Comparison of ENCODE assay signal across 9 cellular contexts in the genomic region with DNA sequence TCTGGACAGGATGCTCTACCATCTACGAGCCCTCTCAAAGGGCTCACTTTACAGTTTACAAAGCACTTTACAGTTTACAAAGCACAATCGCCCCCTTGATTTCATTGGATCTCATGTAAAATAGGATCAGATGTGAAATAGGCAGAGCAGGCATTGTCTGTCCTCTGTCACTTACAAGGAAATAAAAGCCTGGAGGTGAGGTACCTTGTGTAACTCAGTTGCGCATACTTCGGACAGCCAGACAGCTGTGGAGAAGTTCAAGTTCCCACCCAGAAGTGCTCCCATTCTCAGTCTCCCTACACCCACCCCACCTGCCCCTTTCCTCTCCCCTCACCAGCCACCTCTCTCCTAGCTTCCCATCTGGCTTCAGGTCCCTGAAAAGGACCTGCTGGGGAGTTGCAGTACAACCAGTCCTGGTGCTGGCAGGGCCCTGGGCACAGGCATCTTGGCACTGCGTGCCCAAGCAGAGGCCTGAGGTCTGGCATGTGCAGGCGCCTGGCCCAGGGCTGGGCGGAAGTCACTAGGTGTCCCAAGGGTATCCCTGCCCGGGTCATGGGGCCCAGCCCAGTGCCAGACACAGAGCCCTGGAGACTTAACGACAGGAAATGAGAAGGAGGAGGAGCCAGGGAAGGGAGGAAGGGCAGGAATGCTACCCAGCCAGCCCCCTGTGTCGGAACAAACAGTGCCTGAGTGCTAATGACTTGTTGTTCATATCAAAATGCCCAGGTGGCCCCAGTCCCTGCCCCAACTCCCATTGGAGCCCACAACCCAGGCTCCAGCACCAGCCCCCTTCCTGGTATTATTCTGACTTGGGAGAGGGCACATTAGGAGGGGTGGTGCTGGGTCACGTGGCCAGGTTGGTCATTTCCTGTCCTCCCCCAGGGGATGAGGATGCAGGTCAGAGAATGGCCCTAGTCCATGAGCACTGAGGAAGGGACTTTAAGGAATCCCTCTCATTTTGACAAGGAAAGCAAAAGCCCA. TPM values are rescaled to one million over a fixed set of nuclear protein-coding genes. Genes with fewer than 3 reads are reported as not detected.
DNase-seq lines count a peak whose midpoint lies in the region; ATAC-seq and TF ChIP-seq lines count a peak whose summit lies in the region.
"Had no signal": no experiment of that assay in that cellular context is flagged by ENCODE, and none has a peak within 500 bp of the region (broad histone marks: within the 10 kb centered on the region; RNA-seq: fewer than 3 reads in every experiment).

No MANE protein-coding gene starts in this region.

- H3K4me3 ChIP-seq in PC-3 (ENCODE audit: low read length) (no peak overlapping the region), esophagus squamous epithelium (peak overlapping the region in 2 of 4 donors; percentile 3 to 77), ovary (no peak overlapping the region)

- H3K36me3 Mint-ChIP-seq in Calu3 (ENCODE audit: insufficient read depth, unreplicated experiment) = peaks cover 19% of the 10 kb centered on the region

- H3K4me1 Mint-ChIP-seq in Calu3 (ENCODE audit: low read depth, unreplicated experiment) = peaks cover 51% of the 10 kb centered on the region

- H3F3A ChIP-seq in PC-3 (ENCODE audit: low read length, unreplicated experiment) = peaks cover 4% of the 10 kb centered on the region

- DNase-seq in Calu3 (peak; percentile 65), PC-3 (peak; percentile 64), esophagus squamous epithelium (lab: John Stamatoyannopoulos, UW) (no peak), ovary (no peak), SKM-1 (lab: John Stamatoyannopoulos, UW; ENCODE audit: unreplicated experiment) (no peak)
- DNase-seq in activated naive CD4-positive, alpha-beta T cell (lab: John Stamatoyannopoulos, UW) = no peak

- H3K9me3 ChIP-seq in PC-3 (ENCODE audit: low read length) = no peaks in the 10 kb centered on the region
- no peaks in the 10 kb centered on the region for H3K9me3 ChIP-seq in esophagus squamous epithelium
- no peaks in the 10 kb centered on the region for H3K9me3 ChIP-seq in ovary

- H3K27me3 Mint-ChIP-seq in Calu3 (ENCODE audit: unreplicated experiment) = no peaks in the 10 kb centered on the region
- H3K27me3 Mint-ChIP-seq: stimulated activated naive CD8-positive, alpha-beta T cell treated with anti-CD3 and anti-CD28 coated beads, Interleukin-15, Interleukin-2, amounts not matched to agents 100 ng/mL and 50 ng/mL, for 24 hours had no signal

- no peaks in the 10 kb centered on the region for H3K36me3 ChIP-seq in PC-3 (ENCODE audit: low read depth, low read length)
- H3K36me3 ChIP-seq in esophagus squamous epithelium = peaks cover 0 to 39% (median 5%) of the 10 kb centered on the region in 3 donors
- H3K36me3 ChIP-seq in ovary = no peaks in the 10 kb centered on the region

- peak overlapping the region; percentile 44 for H2AFZ ChIP-seq in PC-3 (ENCODE audit: low read length)

- peak overlapping the region; percentile 59 for H3K4me2 ChIP-seq in PC-3 (ENCODE audit: low read length)

- peaks cover 56% of the 10 kb centered on the region for H3K4me1 ChIP-seq in PC-3 (ENCODE audit: insufficient read depth, low read length)
- H3K4me1 ChIP-seq in esophagus squamous epithelium = peaks cover 58 to 77% (median 59%) of the 10 kb centered on the region in 3 donors
- peaks cover 20% of the 10 kb centered on the region for H3K4me1 ChIP-seq in ovary (ENCODE audit: insufficient read depth)

- H3K27me3 ChIP-seq in PC-3 (ENCODE audit: low read length) = no peaks in the 10 kb centered on the region
- H3K27me3 ChIP-seq in esophagus squamous epithelium = no peaks in the 10 kb centered on the region
- no peaks in the 10 kb centered on the region for H3K27me3 ChIP-seq in ovary

- POLR2A ChIA-PET in PC-3 (lab: Charles Lee; ENCODE audit: unreplicated experiment) = no interaction called here

- TF ChIP-seq CTCF in Calu3 (IDR thresholded peaks at IDR 0.05; ENCODE audit: unreplicated experiment) (no peak), PC-3 (conservative IDR thresholded peaks at IDR 0.05; ENCODE audit: low read depth, low read length) (no peak), esophagus squamous epithelium (IDR thresholded peaks at IDR 0.05) (peak in 3 of 6 experiments; percentile 16 to 23 (median 20)), ovary (IDR thresholded peaks at IDR 0.05) (no peak)

- TF ChIP-seq POLR2A in esophagus squamous epithelium (IDR thresholded peaks at IDR 0.05) (no peak), ovary (IDR thresholded peaks at IDR 0.05) (no peak)

- peak overlapping the region; percentile 68 for H3K27ac Mint-ChIP-seq in Calu3 (ENCODE audit: unreplicated experiment)
- H3K27ac Mint-ChIP-seq: stimulated activated naive CD8-positive, alpha-beta T cell treated with anti-CD3 and anti-CD28 coated beads, Interleukin-15, Interleukin-2, amounts not matched to agents 100 ng/mL and 50 ng/mL, for 24 hours had no signal

- H4K20me1 ChIP-seq in PC-3 (ENCODE audit: low read length) = no peaks in the 10 kb centered on the region

- H3K79me2 ChIP-seq in PC-3 (ENCODE audit: low read length) = no peaks in the 10 kb centered on the region

- 36 to 37% methylated on average over 6 to 7 of the region's 11 CpGs for WGBS in esophagus squamous epithelium, 2 donors
- 70 to 72% (median 71%) methylated on average over 11 of the region's 11 CpGs for WGBS in ovary, 3 donors

- ATAC-seq in PC-3 = peak; percentile 43
- no peak for ATAC-seq in HG03442 (IDR thresholded peaks at IDR 0.05; ENCODE audit: unreplicated experiment)
- no peak for ATAC-seq in GM21737 (IDR thresholded peaks at IDR 0.05; ENCODE audit: unreplicated experiment)

- H3K4me3 Mint-ChIP-seq in Calu3 (ENCODE audit: low read depth, unreplicated experiment) = peak overlapping the region; percentile 42
- H3K4me3 Mint-ChIP-seq: stimulated activated naive CD8-positive, alpha-beta T cell treated with anti-CD3 and anti-CD28 coated beads, Interleukin-15, Interleukin-2, amounts not matched to agents 100 ng/mL and 50 ng/mL, for 24 hours had no signal

- BruUV-seq in Calu3 (replicated peaks; lab: Mats Ljungman, UMichigan) (no TSS peak), PC-3 (replicated peaks; lab: Mats Ljungman, UMichigan) (no TSS peak)

- intact Hi-C loops in Calu3 (cut with micrococcal nuclease; ENCODE audit: unreplicated experiment) (no loop called here), PC-3 (cut with micrococcal nuclease) (loop anchor here (2.0 kb wide), 1 partner anchor 19 kb away; a partner anchor contains a TSS), esophagus squamous epithelium (cut with DNase I) (no loop called here), ovary (cut with DNase I) (no loop called here)

- H3K27ac ChIP-seq in PC-3 (ENCODE audit: low read length) (peak overlapping the region; percentile 67), esophagus squamous epithelium (peak overlapping the region; percentile 84 to 93 (median 90)), ovary (peak overlapping the region; percentile 36 to 46)

- no peak for TF ChIP-seq EP300 in ovary (IDR thresholded peaks at IDR 0.05)

- H3K9me3 Mint-ChIP-seq in Calu3 (ENCODE audit: low read depth, unreplicated experiment) = no peaks in the 10 kb centered on the region
- H3K9me3 Mint-ChIP-seq: stimulated activated naive CD8-positive, alpha-beta T cell treated with anti-CD3 and anti-CD28 coated beads, Interleukin-15, Interleukin-2, amounts not matched to agents 100 ng/mL and 50 ng/mL, for 24 hours had no signal

- no peak overlapping the region for H3K9ac ChIP-seq in PC-3 (ENCODE audit: low read length)

- CTCF ChIA-PET in Calu3 (lab: Charles Lee) = interaction anchor here (1.2 to 3.3 kb wide), 2 partner anchors 12 to 13 kb away, joined by 3 to 21 read pairs; no protein-coding TSS in a partner anchor
- CTCF ChIA-PET in PC-3 (lab: Charles Lee) = interaction anchor here (0.5 to 0.8 kb wide), 4 partner anchors 9 to 683 kb away, joined by 3 to 7 read pairs (median 4); no protein-coding TSS in a partner anchor

- no peaks in the 10 kb centered on the region for H3K9me2 ChIP-seq in PC-3 (replicated peaks; ENCODE audit: low read length)

RNA-seq across cellular contexts. Expression of a gene that starts 5.4 kb away (rescaled TPM):
- total RNA-seq in Calu3 (2022) = 8.2 and 11.0 TPM in 2 replicates
- total RNA-seq in PC-3 (2014; rRNA removed) = 6.7 and 9.3 TPM in 2 replicates
- total RNA-seq in esophagus squamous epithelium = 10 to 100 TPM; 12.9 to 39.3 (median 22.5) TPM
- total RNA-seq in ovary = 100 to 1,000 TPM in 3 of 7 donors, 10 to 100 TPM in 4; 50.4 to 132 (median 93.5) TPM
- 10 to 100 TPM; 16.9 to 68.4 TPM for polyA plus RNA-seq in ovary

RNA-seq across cellular contexts. Expression of a gene that starts 19.7 kb away (rescaled TPM):
- total RNA-seq in Calu3 (2022) (17.0 and 17.2 TPM in 2 replicates), PC-3 (2014; rRNA removed) (21.4 and 22.3 TPM in 2 replicates), esophagus squamous epithelium (10 to 100 TPM; 18.9 to 35.4 (median 25.4) TPM), ovary (100 to 1,000 TPM in 2 of 7 donors, 10 to 100 TPM in 5; 36.7 to 143 (median 98.3) TPM)
- 10 to 100 TPM; 24.1 to 41.1 TPM for polyA plus RNA-seq in ovary

RNA-seq across cellular contexts. Expression of a gene that starts 28.0 kb away (rescaled TPM):
- total RNA-seq in Calu3 (2022) (0.42 TPM in 1 of 2 replicates, not detected in the other), PC-3 (2014; rRNA removed) (not detected in 2 replicates), esophagus squamous epithelium (100 to 1,000 TPM in 1 of 4 donors, 10 to 100 TPM in 3; 39.8 to 112 (median 46.3) TPM), ovary (1 to 10 TPM in 5 of 7 donors, under 1 TPM in 2; 0.69 to 3.6 (median 1.3) TPM)
- 1 to 10 TPM; 1.4 to 1.6 TPM for polyA plus RNA-seq in ovary

RNA-seq across cellular contexts. Expression of a gene that starts 47.5 kb away (rescaled TPM):
- total RNA-seq in Calu3 (2022) = 29.7 and 33.5 TPM in 2 replicates
- total RNA-seq in PC-3 (2014; rRNA removed) = 20.3 and 22.1 TPM in 2 replicates
- 10 to 100 TPM in 3 of 4 donors, 1 to 10 TPM in 1; 7.7 to 20.3 (median 17.7) TPM for total RNA-seq in esophagus squamous epithelium
- 10 to 100 TPM; 18.4 to 71.3 (median 41.8) TPM for total RNA-seq in ovary
- 10 to 100 TPM; 15.6 to 18.6 TPM for polyA plus RNA-seq in ovary

Comparison
In these comparisons a context has a peak if more than half of its experiments do, and no peak if none do; other contexts are left out.
1. DNase-seq: peak in Calu3 (single experiment) and PC-3 (single experiment); none in esophagus squamous epithelium (single experiment), ovary (0 of 5), activated naive CD4-positive, alpha-beta T cell (0 of 4) and SKM-1 (single experiment).
2. RNA of a gene that starts 28.0 kb away (total RNA-seq): 39.8 to 112 TPM in esophagus squamous epithelium; 0.69 to 3.6 TPM in ovary, 0.42 TPM in Calu3 and not detected in PC-3; every median in the first group is over 4 times any median in the second.
3. Peak in every context shown above with its lines, with median percentiles within 50 percentile points of each other: H3K27ac ChIP-seq.